ENCODE assay signal across 1 cellular context in genomic region chr16:785563-786535, GRCh38.
TF ChIP-seq lines count a peak whose summit lies in the region.

No MANE protein-coding gene starts in this region.

TF ChIP-seq in IMR-90, 13 proteins besides CTCF, POLR2A, EP300 and RAD21:
- TF ChIP-seq MAZ (IDR thresholded peaks at IDR 0.05; ENCODE audit: borderline replicate concordance, low read depth, low read length), result no peak
- TF ChIP-seq BHLHE40 (IDR thresholded peaks at IDR 0.05; ENCODE audit: low read depth, low read length), result no peak
- TF ChIP-seq, protein P1, sequence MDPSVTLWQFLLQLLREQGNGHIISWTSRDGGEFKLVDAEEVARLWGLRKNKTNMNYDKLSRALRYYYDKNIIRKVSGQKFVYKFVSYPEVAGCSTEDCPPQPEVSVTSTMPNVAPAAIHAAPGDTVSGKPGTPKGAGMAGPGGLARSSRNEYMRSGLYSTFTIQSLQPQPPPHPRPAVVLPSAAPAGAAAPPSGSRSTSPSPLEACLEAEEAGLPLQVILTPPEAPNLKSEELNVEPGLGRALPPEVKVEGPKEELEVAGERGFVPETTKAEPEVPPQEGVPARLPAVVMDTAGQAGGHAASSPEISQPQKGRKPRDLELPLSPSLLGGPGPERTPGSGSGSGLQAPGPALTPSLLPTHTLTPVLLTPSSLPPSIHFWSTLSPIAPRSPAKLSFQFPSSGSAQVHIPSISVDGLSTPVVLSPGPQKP (IDR thresholded peaks at IDR 0.05; ENCODE audit: borderline replicate concordance, low read depth, low read length), result no peak
- no peak for TF ChIP-seq RFX5 (IDR thresholded peaks at IDR 0.05; ENCODE audit: low read depth, low read length)
- TF ChIP-seq CEBPB (IDR thresholded peaks at IDR 0.05; ENCODE audit: low read depth, low read length), result no peak
- TF ChIP-seq SMC3 (IDR thresholded peaks at IDR 0.05; ENCODE audit: low read depth, low read length), result peak; percentile 80
- no peak for TF ChIP-seq RCOR1 (IDR thresholded peaks at IDR 0.05; ENCODE audit: insufficient replicate concordance, low read length)
- no peak for TF ChIP-seq MAFK (IDR thresholded peaks at IDR 0.05; ENCODE audit: low read depth, low read length)
- 0 out of 2 replicates have a peak, but pooled peaks have one; percentile 10 for TF ChIP-seq MXI1 (IDR thresholded peaks at IDR 0.05; ENCODE audit: borderline replicate concordance, low read depth, low read length)
- no peak for TF ChIP-seq FOS (IDR thresholded peaks at IDR 0.05; ENCODE audit: low read depth, low read length)
- no peak for TF ChIP-seq CHD1 (IDR thresholded peaks at IDR 0.05; ENCODE audit: low read depth, low read length)
- TF ChIP-seq USF2 (IDR thresholded peaks at IDR 0.05; ENCODE audit: low read depth, low read length), result peak; percentile 10; the same call in 1 of the 2 replicates
TF ChIP-seq in IMR-90: peak in this region for 3.
